Comparison of ENCODE assay signal across 8 cellular contexts in the genomic region with DNA sequence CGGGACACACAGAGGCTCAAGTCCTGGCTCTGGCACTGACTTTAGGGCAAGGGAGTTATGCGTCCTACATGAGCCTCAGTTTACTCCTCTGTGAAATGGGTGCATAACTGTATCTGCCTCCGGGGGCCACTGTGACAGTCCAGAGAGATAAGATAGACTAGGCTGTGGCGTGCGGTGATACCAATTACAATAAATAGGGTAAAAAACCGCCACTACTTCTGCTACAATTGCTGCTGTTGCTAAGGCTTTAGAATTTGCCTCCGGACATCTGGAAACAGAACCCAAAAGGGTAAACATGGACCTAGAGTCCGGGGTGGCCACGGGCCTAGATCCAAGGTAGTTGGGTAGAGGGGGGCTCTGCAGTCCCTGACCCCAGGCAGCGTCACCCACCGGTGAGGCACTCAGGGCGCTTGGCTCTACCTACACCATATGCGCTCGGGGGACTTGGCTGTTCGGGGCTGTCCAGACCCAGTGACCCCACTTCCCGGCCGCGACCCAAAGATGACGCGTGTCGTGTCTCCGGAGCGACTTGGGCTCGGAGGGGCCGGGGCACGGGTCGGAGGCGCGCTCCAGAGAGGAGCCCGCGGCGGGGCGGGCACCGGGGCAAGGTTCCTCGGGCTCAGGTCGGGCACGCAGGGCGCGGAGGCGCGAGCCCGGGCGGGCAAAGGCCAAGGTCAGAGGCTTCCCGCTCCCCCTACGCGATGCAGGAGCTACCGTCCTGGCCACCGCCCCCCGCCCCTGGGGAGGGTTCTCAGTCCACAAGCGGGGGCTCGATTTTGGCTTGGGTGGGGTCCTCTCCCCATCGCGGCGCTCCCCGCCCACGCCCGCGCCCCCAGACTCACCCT. TPM values are rescaled to one million over a fixed set of nuclear protein-coding genes. Genes with fewer than 3 reads are reported as not detected.
DNase-seq lines count a peak whose midpoint lies in the region; ATAC-seq and TF ChIP-seq lines count a peak whose summit lies in the region.

No MANE protein-coding gene starts in this region.

- DNase-seq in KBM-7 (peak; percentile 20), choroid plexus epithelial cell (ENCODE audit: low read depth) (no peak), lung (ENCODE audit: low spot score) (peak; percentile 36), tibial artery (peak; percentile 35 to 80), NCI-H146 (lab: John Stamatoyannopoulos, UW) (no peak)

- WGBS in lung, 2 donors, result 10 to 15% methylated on average over 41 to 58 of the region's 58 CpGs

- peak overlapping the region; percentile 44 to 98 for H3K27ac ChIP-seq in lung (ENCODE audit: low read depth in 1 of 2, low read length in 1 of 2)
- H3K27ac ChIP-seq in tibial artery, result peak overlapping the region; percentile 96 to 99

- H3K4me3 ChIP-seq in choroid plexus epithelial cell (ENCODE audit: low read depth, low read length), result peak overlapping the region; percentile 68
- peak overlapping the region; percentile 90 for H3K4me3 ChIP-seq in lung
- peak overlapping the region; percentile 99 to 100 for H3K4me3 ChIP-seq in tibial artery

- H3K36me3 ChIP-seq in lung (ENCODE audit: control insufficient read depth in 2 of 2, insufficient read depth in 2 of 2, low read length in 2 of 2), result no peaks in the 10 kb centered on the region
- H3K36me3 ChIP-seq in tibial artery, result peaks cover 0 to under 1% (median 0%) of the 10 kb centered on the region in 3 donors

- TF ChIP-seq CTCF in GM12873 (IDR thresholded peaks at IDR 0.05; ENCODE audit: insufficient read depth, low read depth, low read length, missing control alignments) (peak; percentile 10), choroid plexus epithelial cell (conservative IDR thresholded peaks at IDR 0.05; ENCODE audit: low read depth, low read length) (no peak), lung (IDR thresholded peaks at IDR 0.05; ENCODE audit: control extremely low read depth, extremely low read depth) (no peak), tibial artery (IDR thresholded peaks at IDR 0.05) (no peak)

- in situ Hi-C loops in KBM-7 (cut with MboI; ENCODE audit: low pct_unique_long_range_greater_than_20kb, low sequenced_read_pairs), result no loop called here

- H3K4me1 ChIP-seq in lung (ENCODE audit: control insufficient read depth in 2 of 2, insufficient read depth in 2 of 2, low read length in 2 of 2), result peaks cover 0 to 8% of the 10 kb centered on the region in 2 donors
- H3K4me1 ChIP-seq in tibial artery, result peaks cover 0 to 41% (median 22%) of the 10 kb centered on the region in 4 donors

- intact Hi-C loops in tibial artery (cut with DNase I; ENCODE audit: low total_unique reads), result loop anchor here (5.0 kb wide), 2 partner anchors 51 to 136 kb away; no protein-coding TSS in a partner anchor

- H3K9me3 ChIP-seq in lung (ENCODE audit: control insufficient read depth in 2 of 2, insufficient read depth in 1 of 2, low read length in 1 of 2) (no peaks in the 10 kb centered on the region), tibial artery (no peaks in the 10 kb centered on the region)

- no peak for ATAC-seq in lung (ENCODE audit: insufficient read depth, low FRiP score)
- ATAC-seq in GM21786 (IDR thresholded peaks at IDR 0.05; ENCODE audit: unreplicated experiment), result no peak
- ATAC-seq in GM18511 (IDR thresholded peaks at IDR 0.05; ENCODE audit: unreplicated experiment), result no peak

- no peaks in the 10 kb centered on the region for H3K27me3 ChIP-seq in lung (ENCODE audit: control insufficient read depth, insufficient read depth)
- H3K27me3 ChIP-seq in tibial artery, result no peaks in the 10 kb centered on the region

RNA-seq across cellular contexts. Expression of a gene that starts 1.0 kb away (rescaled TPM):
- 10 to 100 TPM; 31.9 to 64.6 TPM for total RNA-seq in lung
- 1 to 10 TPM; 5.8 to 9.8 TPM for polyA plus RNA-seq in lung

RNA-seq across cellular contexts. Expression of a gene that starts 55.6 kb away (rescaled TPM):
- total RNA-seq in lung, result 10 to 100 TPM; 39.9 to 55.6 TPM
- polyA plus RNA-seq in lung, result 10 to 100 TPM; 22.8 to 31.0 TPM

Comparison
In these comparisons a context has a peak if more than half of its experiments do, and no peak if none do; other contexts are left out.
1. DNase-seq: peak in KBM-7 (single experiment), lung (single experiment) and tibial artery (2 of 2); none in choroid plexus epithelial cell (single experiment) and NCI-H146 (single experiment).
2. Peak in every context shown above with its lines, with median percentiles within 50 percentile points of each other: H3K4me3 ChIP-seq.